ENCODE assay signal across 21 cellular contexts in the genomic region with DNA sequence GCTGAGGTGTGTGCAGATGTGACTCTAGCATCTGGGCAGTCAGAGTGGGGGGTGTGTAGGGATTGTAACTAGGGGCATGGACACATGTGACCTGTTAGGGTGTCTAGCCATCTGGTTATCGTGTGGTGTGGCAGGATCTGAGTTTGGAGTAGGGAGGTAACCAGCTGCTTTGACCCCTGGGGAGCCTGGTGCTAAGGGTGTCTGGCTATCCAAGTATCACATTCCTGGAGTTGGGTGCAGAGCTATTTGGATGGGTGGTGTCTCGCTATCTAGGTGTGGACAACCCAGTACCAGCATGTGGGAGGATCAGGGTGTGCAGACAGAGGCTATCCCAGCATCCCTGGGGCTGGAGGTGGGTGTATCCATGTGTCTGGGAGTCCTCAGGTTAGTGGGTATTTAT.
"Had no signal": no experiment of that assay in that cellular context is flagged by ENCODE, and none has a peak within 500 bp of the region (broad histone marks: within the 10 kb centered on the region; RNA-seq: fewer than 3 reads in every experiment).

No MANE protein-coding gene starts in this region.

- H3K4me2 ChIP-seq: hepatocyte had no signal

- H3K27ac Mint-ChIP-seq: activated CD4-positive, alpha-beta memory T cell treated with anti-CD3 and anti-CD28 coated beads, Interleukin-2, amount 10 ng/mL, durations not matched to agents 7 days and 5 days; activated naive CD8-positive, alpha-beta T cell; activated T-cell treated with anti-CD3 and anti-CD28 coated beads, Interleukin-2, amount 50 U/mL, for 24 hours; memory B cell; stimulated activated naive CD8-positive, alpha-beta T cell treated with anti-CD3 and anti-CD28 coated beads, Interleukin-15, Interleukin-2, amounts not matched to agents 100 ng/mL and 50 ng/mL, for 24 hours; T-helper 1 cell treated with Interleukin-12 subunit alpha and Interleukin-12 subunit beta and Interleukin-4 antibody, amounts not matched to agents 30 μg/mL and 1 μg/mL, for 36 hours had no signal

- H3K4me1 ChIP-seq: prostate gland had no signal

- H3K4me3 Mint-ChIP-seq: activated CD4-positive, alpha-beta memory T cell treated with anti-CD3 and anti-CD28 coated beads, Interleukin-2, amount 10 ng/mL, durations not matched to agents 7 days and 5 days; activated naive CD8-positive, alpha-beta T cell; activated T-cell treated with anti-CD3 and anti-CD28 coated beads, Interleukin-2, amount 50 U/mL, for 24 hours; memory B cell; stimulated activated naive CD8-positive, alpha-beta T cell treated with anti-CD3 and anti-CD28 coated beads, Interleukin-15, Interleukin-2, amounts not matched to agents 100 ng/mL and 50 ng/mL, for 24 hours; T-helper 1 cell treated with Interleukin-12 subunit alpha and Interleukin-12 subunit beta and Interleukin-4 antibody, amounts not matched to agents 30 μg/mL and 1 μg/mL, for 36 hours had no signal

- H3K9me3 Mint-ChIP-seq: activated CD4-positive, alpha-beta memory T cell treated with anti-CD3 and anti-CD28 coated beads, Interleukin-2, amount 10 ng/mL, durations not matched to agents 7 days and 5 days; activated T-cell treated with anti-CD3 and anti-CD28 coated beads, Interleukin-2, amount 50 U/mL, for 24 hours; memory B cell; nephron; stimulated activated naive CD8-positive, alpha-beta T cell treated with anti-CD3 and anti-CD28 coated beads, Interleukin-15, Interleukin-2, amounts not matched to agents 100 ng/mL and 50 ng/mL, for 24 hours; T-helper 1 cell treated with Interleukin-12 subunit alpha and Interleukin-12 subunit beta and Interleukin-4 antibody, amounts not matched to agents 30 μg/mL and 1 μg/mL, for 36 hours; WTC11 had no signal

- ATAC-seq: esophagus mucosa, left lobe of liver, right cardiac atrium had no signal

- H3K36me3 Mint-ChIP-seq: activated naive CD8-positive, alpha-beta T cell; WTC11 had no signal

- H2AFZ ChIP-seq: hepatocyte had no signal

- H3K9me3 ChIP-seq: colonic mucosa, prostate gland, suprapubic skin, upper lobe of left lung had no signal

- H3K36me3 ChIP-seq: colonic mucosa, prostate gland, suprapubic skin, upper lobe of left lung had no signal

- H3K27ac ChIP-seq: colonic mucosa, hepatocyte, prostate gland, suprapubic skin, upper lobe of left lung had no signal

- DNase-seq: activated CD4-positive, alpha-beta memory T cell treated with anti-CD3 and anti-CD28 coated beads, Interleukin-2, amount 10 ng/mL, durations not matched to agents 7 days and 5 days; activated CD4-positive, alpha-beta T cell treated with anti-CD3 and anti-CD28 coated beads for 4 hours; activated effector memory CD4-positive, alpha-beta T cell treated with Interleukin-2 at 50 U/mL for 16 hours; activated T-cell treated with anti-CD3 and anti-CD28 coated beads, Interleukin-2, amount 50 U/mL, for 24 hours; amniotic stem cell; central memory CD4-positive, alpha-beta T cell; colonic mucosa; occipital lobe; right cardiac atrium had no signal

- H3K4me3 ChIP-seq: colonic mucosa, hepatocyte, prostate gland, suprapubic skin, upper lobe of left lung had no signal

- H3K27me3 ChIP-seq: hepatocyte had no signal
